ENCODE assay signal across 11 cellular contexts in the genomic region with DNA sequence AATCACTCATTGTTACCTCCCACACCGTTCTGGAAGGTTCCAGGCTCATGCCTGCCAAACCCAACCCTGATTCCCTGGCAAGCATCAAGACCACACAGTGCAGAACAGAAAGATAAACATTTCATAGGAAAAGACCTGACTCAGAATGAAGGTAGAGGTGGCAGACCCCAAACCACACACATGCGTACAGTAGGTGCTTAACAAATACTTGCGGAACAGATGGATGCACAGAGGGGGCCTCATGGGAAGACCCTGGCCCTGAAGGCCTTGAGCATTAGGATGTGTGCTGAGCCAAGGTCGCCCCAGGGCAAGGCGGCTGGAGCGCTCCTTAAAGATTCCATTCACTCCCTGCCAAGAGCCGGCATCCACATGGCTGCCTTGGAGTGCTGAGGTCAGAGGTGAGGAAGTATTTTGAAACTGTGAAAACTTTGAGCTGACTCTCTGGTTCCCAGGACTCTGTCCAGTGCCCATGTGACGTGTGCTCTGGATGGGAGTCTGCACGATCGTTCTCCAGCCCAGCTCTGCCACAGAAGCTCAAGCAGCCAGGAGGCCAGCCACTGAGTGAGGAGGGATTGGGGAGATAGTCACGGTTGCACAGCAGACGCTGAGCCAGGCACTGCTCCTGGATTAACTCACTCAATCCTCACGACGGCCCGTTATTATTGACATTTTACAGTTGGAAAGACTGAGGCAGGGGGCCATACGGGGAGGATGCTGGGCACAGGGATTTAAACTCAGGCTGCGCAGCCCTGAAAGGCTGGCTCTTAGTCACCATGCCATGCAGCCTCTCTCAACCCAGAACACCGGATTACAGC.
DNase-seq lines count a peak whose midpoint lies in the region; ATAC-seq, FAIRE-seq and TF ChIP-seq lines count a peak whose summit lies in the region.
"Had no signal": no experiment of that assay in that cellular context is flagged by ENCODE, and none has a peak within 500 bp of the region (broad histone marks: within the 10 kb centered on the region; RNA-seq: fewer than 3 reads in every experiment).

No MANE protein-coding gene starts in this region.

- intact Hi-C loops in breast epithelium (cut with DNase I; ENCODE audit: low total_unique reads): no loop called here
- intact Hi-C loops in left ventricle myocardium superior (cut with micrococcal nuclease): no loop called here
- intact Hi-C loops in pancreas (cut with DNase I): no loop called here
- intact Hi-C loops in activated CD4-positive, alpha-beta T cell treated with anti-CD3 and anti-CD28 coated beads for 36 hours (cut with DNase I, micrococcal nuclease): no loop called here

- POLR2A ChIA-PET in activated CD4-positive, alpha-beta T cell treated with anti-CD3 and anti-CD28 coated beads for 36 hours (lab: Charles Lee): no interaction called here

- TF ChIP-seq POLR2A in breast epithelium (IDR thresholded peaks at IDR 0.05): no peak

- ATAC-seq in left ventricle myocardium superior (peak; percentile 89), pancreas (peak; percentile 66 to 72 (median 70))
- ATAC-seq in activated CD4-positive, alpha-beta T cell treated with anti-CD3 and anti-CD28 coated beads for 36 hours: no peak
- ATAC-seq: naive thymus-derived CD4-positive, alpha-beta T cell had no signal

- no peak overlapping the region for H3K27ac Mint-ChIP-seq in activated CD4-positive, alpha-beta T cell treated with anti-CD3 and anti-CD28 coated beads for 36 hours
- H3K27ac Mint-ChIP-seq: naive thymus-derived CD4-positive, alpha-beta T cell had no signal

- H3K36me3 Mint-ChIP-seq in activated CD4-positive, alpha-beta T cell treated with anti-CD3 and anti-CD28 coated beads for 36 hours (ENCODE audit: low read depth): no peaks in the 10 kb centered on the region
- H3K36me3 Mint-ChIP-seq: naive thymus-derived CD4-positive, alpha-beta T cell had no signal

- H3K9me3 ChIP-seq in breast epithelium: no peaks in the 10 kb centered on the region
- H3K9me3 ChIP-seq in pancreas: no peaks in the 10 kb centered on the region
- H3K9me3 ChIP-seq: ascending aorta had no signal

- DNase-seq in Ammon's horn (ENCODE audit: low spot score) (peak; percentile 49), breast epithelium (ENCODE audit: low spot score in 2 of 2) (peak; percentile 67 to 72), left ventricle myocardium superior (peak; percentile 75), pancreas (peak in 1 of 6 donors; percentile 23), NCI-H345 (lab: John Stamatoyannopoulos, UW) (no peak), activated gamma-delta T cell (lab: John Stamatoyannopoulos, UW) (no peak)
- DNase-seq in activated CD4-positive, alpha-beta T cell treated with anti-CD3 and anti-CD28 coated beads for 36 hours: no peak
- DNase-seq in activated CD8-positive, alpha-beta memory T cell treated with anti-CD3 and anti-CD28 coated beads, Interleukin-2, amount 50 U/mL, for 4 hours: no peak
- DNase-seq: naive thymus-derived CD4-positive, alpha-beta T cell; NCI-H146 had no signal

- H3K4me3 Mint-ChIP-seq in activated CD4-positive, alpha-beta T cell treated with anti-CD3 and anti-CD28 coated beads for 36 hours: no peak overlapping the region
- H3K4me3 Mint-ChIP-seq: naive thymus-derived CD4-positive, alpha-beta T cell had no signal

- H3K27me3 ChIP-seq in breast epithelium: no peaks in the 10 kb centered on the region
- H3K27me3 ChIP-seq in pancreas: no peaks in the 10 kb centered on the region
- H3K27me3 ChIP-seq: ascending aorta had no signal

- CTCF ChIA-PET in activated CD4-positive, alpha-beta T cell treated with anti-CD3 and anti-CD28 coated beads for 36 hours (lab: Charles Lee): no interaction called here

- H3K36me3 ChIP-seq in breast epithelium: no peaks in the 10 kb centered on the region
- no peaks in the 10 kb centered on the region for H3K36me3 ChIP-seq in pancreas
- H3K36me3 ChIP-seq: ascending aorta had no signal

- 52 to 55% methylated on average over 18 of the region's 18 CpGs for WGBS in pancreas, 2 donors

- no peaks in the 10 kb centered on the region for H3K4me1 Mint-ChIP-seq in activated CD4-positive, alpha-beta T cell treated with anti-CD3 and anti-CD28 coated beads for 36 hours
- H3K4me1 Mint-ChIP-seq: naive thymus-derived CD4-positive, alpha-beta T cell had no signal

- H3K27ac ChIP-seq in breast epithelium (peak overlapping the region; percentile 53 to 70), pancreas (peak overlapping the region in 2 of 4 donors; percentile 4 to 50)
- H3K27ac ChIP-seq: ascending aorta had no signal

- no peak for FAIRE-seq in pancreas (lab: Jason Lieb, UNC)

- H3K4me3 ChIP-seq in breast epithelium (no peak overlapping the region), pancreas (no peak overlapping the region)
- H3K4me3 ChIP-seq: ascending aorta had no signal

- H3K9me3 Mint-ChIP-seq in activated CD4-positive, alpha-beta T cell treated with anti-CD3 and anti-CD28 coated beads for 36 hours (ENCODE audit: low read depth): no peaks in the 10 kb centered on the region
- H3K9me3 Mint-ChIP-seq: naive thymus-derived CD4-positive, alpha-beta T cell had no signal

- H3K27me3 Mint-ChIP-seq in activated CD4-positive, alpha-beta T cell treated with anti-CD3 and anti-CD28 coated beads for 36 hours: peaks cover 4% of the 10 kb centered on the region

- H3K4me1 ChIP-seq in breast epithelium (peaks cover 0 to 8% of the 10 kb centered on the region in 2 donors), pancreas (peaks cover 0 to 4% (median 0%) of the 10 kb centered on the region in 3 donors)

- TF ChIP-seq CTCF in breast epithelium (IDR thresholded peaks at IDR 0.05): no peak
- TF ChIP-seq CTCF in pancreas (IDR thresholded peaks at IDR 0.05): no peak

Comparison
In these comparisons a context has a peak if more than half of its experiments do, and no peak if none do; other contexts are left out.
1. DNase-seq: peak in Ammon's horn (single experiment), breast epithelium (2 of 2) and left ventricle myocardium superior (single experiment); none in activated CD4-positive, alpha-beta T cell treated with anti-CD3 and anti-CD28 coated beads for 36 hours (single experiment), activated CD8-positive, alpha-beta memory T cell treated with anti-CD3 and anti-CD28 coated beads, Interleukin-2, amount 50 U/mL, for 4 hours (single experiment), NCI-H345 (single experiment) and activated gamma-delta T cell (single experiment).